Comparison of ENCODE assay signal across 14 cellular contexts in the genomic region with DNA sequence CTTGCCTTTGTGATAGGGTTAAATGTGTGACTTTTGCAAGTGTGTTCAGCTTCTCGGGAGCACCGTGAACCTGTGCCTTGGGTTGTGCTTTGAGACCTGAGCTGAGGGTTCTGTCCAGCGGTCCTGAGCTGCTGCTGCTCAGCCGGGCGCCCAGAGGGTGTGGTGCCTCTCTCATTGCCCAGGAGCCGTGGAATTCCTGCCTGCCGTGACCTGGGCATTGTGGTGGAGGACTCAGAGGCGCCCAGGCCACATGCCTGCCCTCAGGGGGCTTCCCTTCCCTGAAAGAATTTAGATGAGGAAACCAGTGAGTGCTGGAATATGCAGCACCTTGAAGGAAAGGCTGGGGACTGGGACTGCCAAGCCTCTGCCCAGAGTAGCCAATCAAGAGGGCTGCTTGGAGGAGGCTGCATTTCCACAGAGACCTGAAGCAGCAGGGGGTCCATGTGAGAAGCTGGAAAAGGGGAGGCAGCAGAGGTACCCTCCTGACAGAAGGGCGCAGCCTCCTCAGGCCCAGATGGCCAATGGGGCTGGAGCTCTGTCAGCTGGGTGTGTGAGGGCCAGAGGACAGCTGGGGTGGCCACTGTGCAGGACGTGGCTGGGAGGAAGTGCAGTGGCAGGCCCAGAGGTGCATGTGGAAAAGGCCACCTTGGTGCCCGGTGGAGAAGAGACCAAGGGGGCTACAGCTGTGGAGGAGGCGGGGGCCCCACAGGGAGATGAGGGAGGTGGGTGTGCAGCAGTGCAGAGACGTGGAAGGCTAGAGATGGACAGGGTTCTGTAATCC.
DNase-seq lines count a peak whose midpoint lies in the region; ATAC-seq, FAIRE-seq and TF ChIP-seq lines count a peak whose summit lies in the region.
"Had no signal": no experiment of that assay in that cellular context is flagged by ENCODE, and none has a peak within 500 bp of the region (broad histone marks: within the 10 kb centered on the region; RNA-seq: fewer than 3 reads in every experiment).

No MANE protein-coding gene starts in this region.

- H3K9me3 ChIP-seq in small intestine (ENCODE audit: control insufficient read depth, low read depth) = no peaks in the 10 kb centered on the region
- no peaks in the 10 kb centered on the region for H3K9me3 ChIP-seq in transverse colon

- no peak overlapping the region for H3K27ac Mint-ChIP-seq in natural killer cell treated with Interleukin-12 subunit alpha and Interleukin-12 subunit beta and Interleukin-15 and Interleukin-18, amount 100 ng/mL, for 72 hours
- peak overlapping the region in 1 of 2 donors; percentile 34 for H3K27ac Mint-ChIP-seq in natural killer cell
- H3K27ac Mint-ChIP-seq in osteocyte (ENCODE audit: unreplicated experiment) = no peak overlapping the region
- H3K27ac Mint-ChIP-seq: activated CD4-positive, alpha-beta T cell treated with anti-CD3 and anti-CD28 coated beads, Interleukin-2, amount 10 ng/mL, durations not matched to agents 7 days and 5 days; CD4-positive, alpha-beta T cell had no signal

- no peaks in the 10 kb centered on the region for H3K4me1 ChIP-seq in small intestine (ENCODE audit: control insufficient read depth in 2 of 2, insufficient read depth in 1 of 2, low read depth in 1 of 2, low read length in 1 of 2)
- H3K4me1 ChIP-seq in transverse colon = no peaks in the 10 kb centered on the region

- H3K27ac ChIP-seq in coronary artery = no peak overlapping the region
- H3K27ac ChIP-seq in small intestine (ENCODE audit: low read depth in 1 of 2, low read length in 1 of 2) = no peak overlapping the region
- no peak overlapping the region for H3K27ac ChIP-seq in transverse colon

- no peak for FAIRE-seq in small intestine (lab: Jason Lieb, UNC)
- FAIRE-seq: TTC549 had no signal

- H3K9me3 Mint-ChIP-seq in natural killer cell treated with Interleukin-12 subunit alpha and Interleukin-12 subunit beta and Interleukin-15 and Interleukin-18, amount 100 ng/mL, for 72 hours = no peaks in the 10 kb centered on the region
- H3K9me3 Mint-ChIP-seq in natural killer cell (no peaks in the 10 kb centered on the region), osteocyte (ENCODE audit: unreplicated experiment) (no peaks in the 10 kb centered on the region)
- H3K9me3 Mint-ChIP-seq: activated CD4-positive, alpha-beta T cell treated with anti-CD3 and anti-CD28 coated beads, Interleukin-2, amount 10 ng/mL, durations not matched to agents 7 days and 5 days; CD4-positive, alpha-beta T cell had no signal

- no peak for TF ChIP-seq CTCF in natural killer cell (IDR thresholded peaks at IDR 0.05)
- no peak for TF ChIP-seq CTCF in coronary artery (IDR thresholded peaks at IDR 0.05)
- TF ChIP-seq CTCF in osteocyte (IDR thresholded peaks at IDR 0.05) = no peak
- TF ChIP-seq CTCF in transverse colon (IDR thresholded peaks at IDR 0.05) = no peak

- H3K4me1 Mint-ChIP-seq in natural killer cell treated with Interleukin-12 subunit alpha and Interleukin-12 subunit beta and Interleukin-15 and Interleukin-18, amount 100 ng/mL, for 72 hours (ENCODE audit: low read depth in 2 of 2) = peaks cover 14 to 20% of the 10 kb centered on the region in 2 donors
- H3K4me1 Mint-ChIP-seq in natural killer cell (peaks cover 17 to 28% of the 10 kb centered on the region in 2 donors), osteocyte (ENCODE audit: unreplicated experiment) (peaks cover 2% of the 10 kb centered on the region)

- H3K36me3 ChIP-seq in small intestine (ENCODE audit: control insufficient read depth in 2 of 2, insufficient read depth in 2 of 2, low read length in 2 of 2) = no peaks in the 10 kb centered on the region
- no peaks in the 10 kb centered on the region for H3K36me3 ChIP-seq in transverse colon

- H3K27me3 ChIP-seq in small intestine (ENCODE audit: control insufficient read depth in 2 of 2, insufficient read depth in 2 of 2, low read length in 2 of 2) (no peaks in the 10 kb centered on the region), transverse colon (no peaks in the 10 kb centered on the region)

- no peak for TF ChIP-seq EP300 in transverse colon (IDR thresholded peaks at IDR 0.05; ENCODE audit: low read depth)

- intact Hi-C loops in natural killer cell (cut with micrococcal nuclease) (no loop called here), transverse colon (cut with DNase I; ENCODE audit: low total_unique reads) (no loop called here)

- peak; percentile 46 for DNase-seq in natural killer cell treated with Interleukin-12 subunit alpha and Interleukin-12 subunit beta and Interleukin-15 and Interleukin-18, amount 100 ng/mL, for 72 hours (ENCODE audit: low spot score)
- DNase-seq in natural killer cell (no peak), coronary artery (ENCODE audit: low spot score) (peak; percentile 35), osteocyte (ENCODE audit: extremely low spot score, unreplicated experiment) (peak; percentile 75), small intestine (no peak), SW480 (ENCODE audit: low spot score) (no peak), transverse colon (no peak)
- DNase-seq: activated CD4-positive, alpha-beta T cell treated with anti-CD3 and anti-CD28 coated beads, Interleukin-2, amount 10 ng/mL, durations not matched to agents 7 days and 5 days; DMS153; GF-D8; NCI-H1436; NCI-H524 treated with DMSO at 0.1 percent for 48 hours had no signal

- 86 to 94% (median 87%) methylated on average over 13 of the region's 13 CpGs for WGBS in small intestine, 3 donors
- 88 to 100% methylated on average over 3 to 13 of the region's 13 CpGs for WGBS in transverse colon (ENCODE audit: low coverage in 1 of 2), 2 donors

- no peaks in the 10 kb centered on the region for H3K36me3 Mint-ChIP-seq in natural killer cell treated with Interleukin-12 subunit alpha and Interleukin-12 subunit beta and Interleukin-15 and Interleukin-18, amount 100 ng/mL, for 72 hours
- H3K36me3 Mint-ChIP-seq in natural killer cell (no peaks in the 10 kb centered on the region), osteocyte (ENCODE audit: unreplicated experiment) (no peaks in the 10 kb centered on the region)

- ATAC-seq in natural killer cell treated with Interleukin-12 subunit alpha and Interleukin-12 subunit beta and Interleukin-15 and Interleukin-18, amount 100 ng/mL, for 72 hours = no peak
- no peak for ATAC-seq in natural killer cell

- in situ Hi-C loops in transverse colon (cut with MboI; ENCODE audit: low pct_ligation_motif_present in 1 of 4, low pct_unique_long_range_greater_than_20kb in 1 of 4, low sequenced_read_pairs in 3 of 4) = no loop called here

- H3K4me3 Mint-ChIP-seq in natural killer cell treated with Interleukin-12 subunit alpha and Interleukin-12 subunit beta and Interleukin-15 and Interleukin-18, amount 100 ng/mL, for 72 hours = no peak overlapping the region
- H3K4me3 Mint-ChIP-seq in natural killer cell (no peak overlapping the region), osteocyte (ENCODE audit: unreplicated experiment) (no peak overlapping the region)
- H3K4me3 Mint-ChIP-seq: activated CD4-positive, alpha-beta T cell treated with anti-CD3 and anti-CD28 coated beads, Interleukin-2, amount 10 ng/mL, durations not matched to agents 7 days and 5 days; CD4-positive, alpha-beta T cell had no signal

- no peak for TF ChIP-seq POLR2A in transverse colon (IDR thresholded peaks at IDR 0.05)

- no peaks in the 10 kb centered on the region for H3K27me3 Mint-ChIP-seq in natural killer cell treated with Interleukin-12 subunit alpha and Interleukin-12 subunit beta and Interleukin-15 and Interleukin-18, amount 100 ng/mL, for 72 hours
- H3K27me3 Mint-ChIP-seq in natural killer cell (ENCODE audit: low read depth in 2 of 2) (no peaks in the 10 kb centered on the region), osteocyte (ENCODE audit: unreplicated experiment) (no peaks in the 10 kb centered on the region)
- H3K27me3 Mint-ChIP-seq: activated CD4-positive, alpha-beta T cell treated with anti-CD3 and anti-CD28 coated beads, Interleukin-2, amount 10 ng/mL, durations not matched to agents 7 days and 5 days; CD4-positive, alpha-beta T cell had no signal

- no peak overlapping the region for H3K4me3 ChIP-seq in coronary artery
- no peak overlapping the region for H3K4me3 ChIP-seq in small intestine (ENCODE audit: low read depth in 1 of 2, low read length in 2 of 2)
- no peak overlapping the region for H3K4me3 ChIP-seq in transverse colon

Comparison
In these comparisons a context has a peak if more than half of its experiments do, and no peak if none do; other contexts are left out.
1. DNase-seq: peak in natural killer cell treated with Interleukin-12 subunit alpha and Interleukin-12 subunit beta and Interleukin-15 and Interleukin-18, amount 100 ng/mL, for 72 hours (single experiment), coronary artery (single experiment) and osteocyte (single experiment); none in natural killer cell (single experiment), small intestine (single experiment), SW480 (single experiment) and transverse colon (single experiment).